In the genomic region with DNA sequence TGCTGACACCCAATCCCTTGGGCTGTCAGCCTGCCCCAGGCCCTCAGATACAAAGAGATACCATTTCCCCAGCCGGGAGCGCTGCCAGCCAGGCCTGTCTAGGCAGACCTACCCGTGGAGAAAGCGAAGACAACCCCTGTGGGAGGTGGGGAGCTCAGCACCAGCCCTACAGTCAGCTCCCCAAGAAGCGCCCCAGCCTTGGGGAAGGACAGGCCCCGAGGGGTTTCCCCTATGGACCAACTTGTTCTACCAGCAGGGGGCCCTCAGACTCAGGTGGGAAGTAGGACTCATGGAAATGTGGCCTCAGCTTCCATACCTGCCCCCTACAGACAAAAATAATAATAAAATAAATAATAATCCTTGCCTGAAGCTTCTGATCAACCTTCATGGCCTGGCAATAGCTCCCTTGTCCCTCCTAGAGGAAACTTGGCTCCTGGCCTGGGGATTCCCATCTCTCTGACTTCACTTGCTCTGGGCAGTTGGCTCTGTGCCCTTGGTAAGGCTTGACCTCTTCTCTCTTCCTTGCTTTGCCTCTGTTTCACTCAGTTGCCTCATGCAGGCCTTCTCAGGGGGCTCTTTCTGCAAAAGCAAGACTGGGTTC, we compare ENCODE assay signal across 8 cellular contexts. TPM values are rescaled to one million over a fixed set of nuclear protein-coding genes. Genes with fewer than 3 reads are reported as not detected.
DNase-seq lines count a peak whose midpoint lies in the region; ATAC-seq and TF ChIP-seq lines count a peak whose summit lies in the region.

No MANE protein-coding gene starts in this region.

- no peaks in the 10 kb centered on the region for H3K27me3 Mint-ChIP-seq in stimulated activated naive B cell treated with anti-CD40 and anti-IgM and Interleukin-4, amounts not matched to agents 10 μg/mL and 1 μg/mL and 100 μg/mL, for 72 hours

- H3K27ac Mint-ChIP-seq in stimulated activated naive B cell treated with anti-CD40 and anti-IgM and Interleukin-4, amounts not matched to agents 10 μg/mL and 1 μg/mL and 100 μg/mL, for 72 hours: no peak overlapping the region

- H3K36me3 ChIP-seq in brain microvascular endothelial cell (replicated peaks): peaks cover 21% of the 10 kb centered on the region

- in situ Hi-C loops in G401 (cut with HindIII; ENCODE audit: low sequenced_read_pairs) (no loop called here), brain microvascular endothelial cell (cut with HindIII; ENCODE audit: low pct_ligation_motif_present, low sequenced_read_pairs) (loop anchor here (25.0 kb wide), 1 partner anchor 184 kb away; no protein-coding TSS in a partner anchor)

- H3K36me3 Mint-ChIP-seq in stimulated activated naive B cell treated with anti-CD40 and anti-IgM and Interleukin-4, amounts not matched to agents 10 μg/mL and 1 μg/mL and 100 μg/mL, for 72 hours: peaks cover 19 to 39% of the 10 kb centered on the region in 2 donors

- H3K4me3 ChIP-seq in brain microvascular endothelial cell (ENCODE audit: low read depth, low read length): no peak overlapping the region

- no peaks in the 10 kb centered on the region for H3K27me3 ChIP-seq in brain microvascular endothelial cell (replicated peaks)

- TF ChIP-seq CTCF in brain microvascular endothelial cell (IDR thresholded peaks at IDR 0.05; ENCODE audit: low read depth, low read length, missing control alignments): peak; percentile 60

- no peak overlapping the region for H3K4me3 Mint-ChIP-seq in stimulated activated naive B cell treated with anti-CD40 and anti-IgM and Interleukin-4, amounts not matched to agents 10 μg/mL and 1 μg/mL and 100 μg/mL, for 72 hours

- H3K9me3 Mint-ChIP-seq in stimulated activated naive B cell treated with anti-CD40 and anti-IgM and Interleukin-4, amounts not matched to agents 10 μg/mL and 1 μg/mL and 100 μg/mL, for 72 hours: no peaks in the 10 kb centered on the region

- H3K27ac ChIP-seq in brain microvascular endothelial cell: no peak overlapping the region

- H3K4me1 Mint-ChIP-seq in stimulated activated naive B cell treated with anti-CD40 and anti-IgM and Interleukin-4, amounts not matched to agents 10 μg/mL and 1 μg/mL and 100 μg/mL, for 72 hours: peaks cover 18 to 46% of the 10 kb centered on the region in 2 donors

- ATAC-seq in stimulated activated naive B cell treated with anti-CD40 and anti-IgM and Interleukin-4, amounts not matched to agents 10 μg/mL and 1 μg/mL and 100 μg/mL, for 72 hours (replicated peaks): peak; percentile 33 to 57
- ATAC-seq in GM21526 (IDR thresholded peaks at IDR 0.05; ENCODE audit: low FRiP score, unreplicated experiment): no peak

- peak; percentile 70 for DNase-seq in G401 (ENCODE audit: low spot score)
- peak; percentile 17 for DNase-seq in NCI-H446 treated with DMSO at 0.1 percent for 48 hours (lab: John Stamatoyannopoulos, UW)
- peak; percentile 41 for DNase-seq in brain microvascular endothelial cell
- DNase-seq in iris pigment epithelial cell (ENCODE audit: low read depth): peak; percentile 89
- no peak for DNase-seq in stimulated activated naive B cell treated with anti-CD40 and anti-IgM and Interleukin-4, amounts not matched to agents 10 μg/mL and 1 μg/mL and 100 μg/mL, for 72 hours
- DNase-seq in DMS79 (lab: John Stamatoyannopoulos, UW): no peak
- DNase-seq in DMS114 treated with DMSO at 0.1 percent for 48 hours (lab: John Stamatoyannopoulos, UW; ENCODE audit: unreplicated experiment): no peak

RNA-seq across cellular contexts. Expression of gene SLC35F6, which starts 7.0 kb away (rescaled TPM):
- total RNA-seq in G401 (2014; rRNA removed; shearing (Covaris generic)): 15.8 and 27.5 TPM in 2 replicates

RNA-seq across cellular contexts. Expression of gene CENPA, which starts 14.8 kb away (rescaled TPM):
- total RNA-seq in G401 (2014; rRNA removed; shearing (Covaris generic)): 42.0 and 59.8 TPM in 2 replicates

Comparison
In these comparisons a context has a peak if more than half of its experiments do, and no peak if none do; other contexts are left out.
1. DNase-seq: peak in G401 (single experiment), NCI-H446 treated with DMSO at 0.1 percent for 48 hours (single experiment), brain microvascular endothelial cell (single experiment) and iris pigment epithelial cell (single experiment); none in stimulated activated naive B cell treated with anti-CD40 and anti-IgM and Interleukin-4, amounts not matched to agents 10 μg/mL and 1 μg/mL and 100 μg/mL, for 72 hours (single experiment), DMS79 (single experiment) and DMS114 treated with DMSO at 0.1 percent for 48 hours (single experiment).